8 cellular contexts compared by ENCODE assay signal in the genomic region with DNA sequence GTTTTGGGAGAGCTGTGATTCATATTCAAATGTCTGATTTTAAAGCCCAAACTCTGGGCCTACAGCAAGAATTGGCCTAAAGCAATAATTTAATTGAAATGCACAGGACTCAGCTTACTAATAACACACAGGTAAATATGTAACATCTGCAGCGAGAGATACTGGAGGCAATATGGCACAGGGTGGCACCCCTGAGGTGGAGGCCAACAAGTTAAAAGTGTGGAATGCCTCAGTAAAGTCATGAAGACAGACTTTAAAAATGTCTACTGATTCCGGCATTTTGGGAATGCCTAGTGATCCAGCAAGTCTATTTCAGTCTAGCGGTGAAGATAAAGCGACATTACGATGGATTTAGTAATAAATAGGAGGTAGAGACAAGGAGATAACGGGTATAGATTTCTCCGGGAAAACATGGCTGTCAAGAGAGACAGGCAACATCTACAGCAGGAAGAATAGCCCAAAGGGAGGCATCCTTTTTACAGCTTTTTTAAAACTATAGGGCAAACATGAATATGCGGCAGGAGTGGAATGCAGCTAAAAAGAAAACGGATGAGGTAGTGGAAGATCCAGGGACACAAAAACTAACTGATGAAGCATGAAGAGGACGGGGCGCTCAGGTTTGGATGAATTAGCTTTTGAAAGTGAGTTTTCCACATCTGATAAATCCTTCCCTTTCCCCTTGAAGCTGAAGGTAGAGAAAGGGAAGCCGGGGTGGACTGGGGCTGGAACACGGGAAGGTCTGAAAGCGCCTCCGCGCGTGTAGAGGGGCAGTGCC. TPM values are rescaled to one million over a fixed set of nuclear protein-coding genes. Genes with fewer than 3 reads are reported as not detected.
DNase-seq lines count a peak whose midpoint lies in the region; ATAC-seq and TF ChIP-seq lines count a peak whose summit lies in the region.

No MANE protein-coding gene starts in this region.

- H3K4me1 Mint-ChIP-seq in activated T-cell treated with anti-CD3 and anti-CD28 coated beads, Interleukin-2, amount 50 U/mL, for 24 hours (ENCODE audit: low read depth): peaks cover 25% of the 10 kb centered on the region
- H3K4me1 Mint-ChIP-seq in activated naive CD8-positive, alpha-beta T cell (ENCODE audit: low read depth): peaks cover 15% of the 10 kb centered on the region

- no peak for DNase-seq in activated T-cell treated with anti-CD3 and anti-CD28 coated beads, Interleukin-2, amount 50 U/mL, for 24 hours
- DNase-seq in activated T-cell treated with anti-CD3 and anti-CD28 coated beads, Interleukin-2, amount 50 U/mL, for 1 hour: no peak
- peak; percentile 55 for DNase-seq in kidney glomerular epithelial cell (lab: John Stamatoyannopoulos, UW)
- DNase-seq in thyroid gland: no peak
- DNase-seq in ACHN: no peak

- H3K4me3 ChIP-seq in thyroid gland (replicated peaks in 1 of 3): peak overlapping the region; percentile 55 to 94 (median 81)

- H3K36me3 ChIP-seq in thyroid gland: no peaks in the 10 kb centered on the region

- H3K4me3 Mint-ChIP-seq in activated T-cell treated with anti-CD3 and anti-CD28 coated beads, Interleukin-2, amount 50 U/mL, for 24 hours: peak overlapping the region; percentile 87
- H3K4me3 Mint-ChIP-seq in activated naive CD8-positive, alpha-beta T cell: peak overlapping the region; percentile 85

- no peaks in the 10 kb centered on the region for H3K9me3 Mint-ChIP-seq in activated T-cell treated with anti-CD3 and anti-CD28 coated beads, Interleukin-2, amount 50 U/mL, for 24 hours
- H3K9me3 Mint-ChIP-seq in activated naive CD8-positive, alpha-beta T cell (ENCODE audit: low read depth): no peaks in the 10 kb centered on the region

- H3K27me3 ChIP-seq in thyroid gland: no peaks in the 10 kb centered on the region

- H3K9me3 ChIP-seq in thyroid gland: no peaks in the 10 kb centered on the region

- H3K27ac ChIP-seq in thyroid gland: peak overlapping the region in 2 of 3 donors; percentile 88 to 89

- H3K4me1 ChIP-seq in thyroid gland: peaks cover 18 to 29% of the 10 kb centered on the region in 2 donors

- TF ChIP-seq POLR2A in thyroid gland (IDR thresholded peaks at IDR 0.05): no peak

- TF ChIP-seq CTCF in thyroid gland (IDR thresholded peaks at IDR 0.05): no peak

- H3K27me3 Mint-ChIP-seq in activated T-cell treated with anti-CD3 and anti-CD28 coated beads, Interleukin-2, amount 50 U/mL, for 24 hours: no peaks in the 10 kb centered on the region
- no peaks in the 10 kb centered on the region for H3K27me3 Mint-ChIP-seq in activated naive CD8-positive, alpha-beta T cell

- intact Hi-C loops in thyroid gland (cut with DNase I): no loop called here

- in situ Hi-C loops in ACHN (cut with HindIII; ENCODE audit: low pct_ligation_motif_present, low pct_unique_long_range_greater_than_20kb, low sequenced_read_pairs): no loop called here

- H3K27ac Mint-ChIP-seq in activated T-cell treated with anti-CD3 and anti-CD28 coated beads, Interleukin-2, amount 50 U/mL, for 24 hours: peak overlapping the region; percentile 98
- peak overlapping the region; percentile 70 for H3K27ac Mint-ChIP-seq in activated naive CD8-positive, alpha-beta T cell

- 42 to 44% methylated on average over 17 of the region's 17 CpGs for WGBS in thyroid gland, 2 donors

- peaks cover 37% of the 10 kb centered on the region for H3K36me3 Mint-ChIP-seq in activated T-cell treated with anti-CD3 and anti-CD28 coated beads, Interleukin-2, amount 50 U/mL, for 24 hours (ENCODE audit: low read depth)
- H3K36me3 Mint-ChIP-seq in activated naive CD8-positive, alpha-beta T cell: no peaks in the 10 kb centered on the region

- ATAC-seq in GM21717 (IDR thresholded peaks at IDR 0.05; ENCODE audit: unreplicated experiment): no peak
- ATAC-seq in HG03439 (IDR thresholded peaks at IDR 0.05; ENCODE audit: unreplicated experiment): no peak

RNA-seq across cellular contexts. Expression of a gene that starts 1.2 kb away (rescaled TPM):
- total RNA-seq in thyroid gland: 1 to 10 TPM; 4.7 to 8.5 (median 6.9) TPM

RNA-seq across cellular contexts. Expression of a gene that starts 37.3 kb away (rescaled TPM):
- 10 to 100 TPM; 18.3 to 37.8 (median 23.5) TPM for total RNA-seq in thyroid gland
